In genomic region chr12:76031081-76031413, GRCh38 we compare ENCODE assay signal across 8 cellular contexts. TPM values are rescaled to one million over a fixed set of nuclear protein-coding genes. Genes with fewer than 3 reads are reported as not detected.
DNase-seq lines count a peak whose midpoint lies in the region; ATAC-seq and TF ChIP-seq lines count a peak whose summit lies in the region.

No MANE protein-coding gene starts in this region.

- intact Hi-C loops in mucosa of descending colon (cut with DNase I, micrococcal nuclease), result loop anchor here in 1 of 2 donors (10.0 kb wide), 1 partner anchor 506 kb away; no protein-coding TSS in a partner anchor

- ATAC-seq in mucosa of descending colon (no peak), HG02840 (IDR thresholded peaks at IDR 0.05; ENCODE audit: low FRiP score, unreplicated experiment) (no peak), GM18517 (IDR thresholded peaks at IDR 0.05; ENCODE audit: unreplicated experiment) (no peak)

- no peaks in the 10 kb centered on the region for H3K9me3 Mint-ChIP-seq in activated CD4-positive, alpha-beta T cell treated with anti-CD3 and anti-CD28 coated beads, Interleukin-2, amount 10 ng/mL, durations not matched to agents 7 days and 5 days

- CTCF ChIA-PET in activated CD4-positive, alpha-beta T cell treated with anti-CD3 and anti-CD28 coated beads, Interleukin-2, amount 10 ng/mL, durations not matched to agents 7 days and 5 days (lab: Charles Lee), result interaction anchor here (0.6 to 3.3 kb wide), 26 partner anchors 10 to 520 kb away, joined by 3 to 22 read pairs (median 4); partner anchors contain the start of genes KRR1 and NAP1L1

- peaks cover 23% of the 10 kb centered on the region for H3K27me3 Mint-ChIP-seq in activated CD4-positive, alpha-beta T cell treated with anti-CD3 and anti-CD28 coated beads, Interleukin-2, amount 10 ng/mL, durations not matched to agents 7 days and 5 days

- H3K4me3 Mint-ChIP-seq in activated CD4-positive, alpha-beta T cell treated with anti-CD3 and anti-CD28 coated beads, Interleukin-2, amount 10 ng/mL, durations not matched to agents 7 days and 5 days, result peak overlapping the region; percentile 85

- peak overlapping the region; percentile 67 for H3K27ac ChIP-seq in Karpas-422 (ENCODE audit: low read length)

- H3K4me3 ChIP-seq in Karpas-422 (ENCODE audit: low read length), result peak overlapping the region; percentile 88
- peak overlapping the region; percentile 78 to 96 for H3K4me3 ChIP-seq in cardiac fibroblast (replicated peaks in 1 of 2; ENCODE audit: low read depth in 2 of 2, low read length in 2 of 2)
- H3K4me3 ChIP-seq in mucosa of descending colon, result peak overlapping the region; percentile 47

- H3K9me2 ChIP-seq in Karpas-422 (replicated peaks; ENCODE audit: insufficient read depth, low read length), result no peaks in the 10 kb centered on the region

- peaks cover 32% of the 10 kb centered on the region for H3K4me1 Mint-ChIP-seq in activated CD4-positive, alpha-beta T cell treated with anti-CD3 and anti-CD28 coated beads, Interleukin-2, amount 10 ng/mL, durations not matched to agents 7 days and 5 days

- H3K9me3 ChIP-seq in Karpas-422 (ENCODE audit: low read length), result no peaks in the 10 kb centered on the region
- H3K9me3 ChIP-seq in mucosa of descending colon, result no peaks in the 10 kb centered on the region

- no peak for TF ChIP-seq CTCF in cardiac fibroblast (IDR thresholded peaks at IDR 0.05; ENCODE audit: low read depth, low read length)
- no peak for TF ChIP-seq CTCF in mucosa of descending colon (IDR thresholded peaks at IDR 0.05)

- peaks cover 15% of the 10 kb centered on the region for H3K79me2 ChIP-seq in Karpas-422 (ENCODE audit: low read length)

- DNase-seq in activated CD4-positive, alpha-beta T cell treated with anti-CD3 and anti-CD28 coated beads, Interleukin-2, amount 10 ng/mL, durations not matched to agents 7 days and 5 days, result no peak
- DNase-seq in activated CD4-positive, alpha-beta T cell treated with anti-CD3 and anti-CD28 coated beads, Interleukin-2, amount 50 U/mL, for 48 hours, result no peak
- DNase-seq in Karpas-422, result peak; percentile 80
- no peak for DNase-seq in cardiac fibroblast (ENCODE audit: low read depth in 2 of 2)
- no peak for DNase-seq in mucosa of descending colon
- no peak for DNase-seq in AG20443 (ENCODE audit: low spot score)

- no peak overlapping the region; the same call in 1 of the 2 replicates for H2AFZ ChIP-seq in Karpas-422 (ENCODE audit: low read length)

- peaks cover 63% of the 10 kb centered on the region for H3K4me1 ChIP-seq in Karpas-422 (ENCODE audit: low read length)
- peaks cover 3% of the 10 kb centered on the region for H3K4me1 ChIP-seq in mucosa of descending colon (ENCODE audit: low read depth)

- peaks cover 13% of the 10 kb centered on the region for H3K36me3 ChIP-seq in Karpas-422 (ENCODE audit: insufficient read depth, low read length)
- H3K36me3 ChIP-seq in mucosa of descending colon (ENCODE audit: low read depth), result no peaks in the 10 kb centered on the region

- no peaks in the 10 kb centered on the region for H3K27me3 ChIP-seq in Karpas-422 (ENCODE audit: low read length)

- peak overlapping the region; percentile 90 for H3K4me2 ChIP-seq in Karpas-422 (ENCODE audit: low read depth, low read length, poor library complexity, severe bottlenecking)

- POLR2A ChIA-PET in activated CD4-positive, alpha-beta T cell treated with anti-CD3 and anti-CD28 coated beads, Interleukin-2, amount 10 ng/mL, durations not matched to agents 7 days and 5 days (lab: Charles Lee), result interaction anchor here (0.7 to 2.9 kb wide), 5 partner anchors 11 to 528 kb away, joined by 3 to 13 read pairs (median 3); no protein-coding TSS in a partner anchor

- peaks cover 17% of the 10 kb centered on the region; the same call in 1 of the 2 replicates for H4K20me1 ChIP-seq in Karpas-422 (ENCODE audit: insufficient read depth, low read depth, low read length)

- H3K36me3 Mint-ChIP-seq in activated CD4-positive, alpha-beta T cell treated with anti-CD3 and anti-CD28 coated beads, Interleukin-2, amount 10 ng/mL, durations not matched to agents 7 days and 5 days (ENCODE audit: low read depth), result peaks cover 5% of the 10 kb centered on the region

- peak overlapping the region; percentile 91 for H3K27ac Mint-ChIP-seq in activated CD4-positive, alpha-beta T cell treated with anti-CD3 and anti-CD28 coated beads, Interleukin-2, amount 10 ng/mL, durations not matched to agents 7 days and 5 days

- H3K9ac ChIP-seq in Karpas-422 (ENCODE audit: low read length), result peak overlapping the region; percentile 94

RNA-seq across cellular contexts. Expression of gene PHLDA1, which starts 0.5 kb away (rescaled TPM):
- 1 to 10 TPM; 3.8 to 3.9 TPM for total RNA-seq in activated CD4-positive, alpha-beta T cell treated with anti-CD3 and anti-CD28 coated beads, Interleukin-2, amount 10 ng/mL, durations not matched to agents 7 days and 5 days
- 10.5 and 11.3 TPM in 2 replicates for total RNA-seq in Karpas-422 (2014; rRNA removed; shearing (Covaris generic); ENCODE audit: low replicate concordance)
- 1 to 10 TPM; 2.2 to 8.8 (median 3.5) TPM for total RNA-seq in mucosa of descending colon

RNA-seq across cellular contexts. Expression of gene NAP1L1, which starts 53.4 kb away (rescaled TPM):
- total RNA-seq in activated CD4-positive, alpha-beta T cell treated with anti-CD3 and anti-CD28 coated beads, Interleukin-2, amount 10 ng/mL, durations not matched to agents 7 days and 5 days, result 100 to 1,000 TPM; 460 to 538 TPM
- 391 and 401 TPM in 2 replicates for total RNA-seq in Karpas-422 (2014; rRNA removed; shearing (Covaris generic); ENCODE audit: low replicate concordance)
- 100 to 1,000 TPM in 2 of 3 donors, 10 to 100 TPM in 1; 81.4 to 310 (median 142) TPM for total RNA-seq in mucosa of descending colon
